In the genomic region with DNA sequence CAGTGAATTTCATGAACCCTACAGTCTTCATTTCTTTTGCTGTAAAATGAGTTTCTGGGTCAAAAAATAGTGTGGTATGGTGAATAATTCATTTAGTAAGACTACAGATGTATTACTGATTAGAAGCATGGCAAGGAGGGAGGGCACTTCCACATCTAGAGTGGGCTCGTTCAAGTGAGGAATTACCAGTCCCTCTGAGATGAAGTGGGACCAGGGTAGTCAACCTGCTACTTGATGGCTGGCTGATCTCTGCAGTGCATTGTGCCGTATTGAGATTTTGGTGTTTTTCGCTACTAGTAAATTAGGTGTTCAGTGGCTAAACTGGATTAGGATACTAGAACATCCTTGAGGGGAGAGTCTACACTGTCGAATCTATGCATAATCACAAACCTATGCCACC, we compare ENCODE assay signal across 9 cellular contexts. TPM values are rescaled to one million over a fixed set of nuclear protein-coding genes. Genes with fewer than 3 reads are reported as not detected.
DNase-seq lines count a peak whose midpoint lies in the region; ATAC-seq and TF ChIP-seq lines count a peak whose summit lies in the region.
"Had no signal": no experiment of that assay in that cellular context is flagged by ENCODE, and none has a peak within 500 bp of the region (broad histone marks: within the 10 kb centered on the region; RNA-seq: fewer than 3 reads in every experiment).

No MANE protein-coding gene starts in this region.

- DNase-seq in GM12865 (ENCODE audit: low read depth) (peak; percentile 56), adipocyte (ENCODE audit: low read depth) (no peak), CD1c-positive myeloid dendritic cell (ENCODE audit: extremely low spot score) (no peak), NCI-H1694 (lab: John Stamatoyannopoulos, UW) (no peak), chondrocyte (ENCODE audit: low spot score) (no peak)
- no peak for DNase-seq in activated effector memory CD4-positive, alpha-beta T cell treated with Interleukin-2 at 50 U/mL for 16 hours
- DNase-seq: C1 segment of cervical spinal cord had no signal

- peaks cover 51% of the 10 kb centered on the region for H3K4me1 ChIP-seq in adipocyte (ENCODE audit: control insufficient read depth, insufficient read depth, low read length)

- no peaks in the 10 kb centered on the region for H3K27me3 Mint-ChIP-seq in chondrocyte (ENCODE audit: low read depth)

- H3K9ac ChIP-seq in adipocyte (ENCODE audit: low read length): no peak overlapping the region

- H3K4me1 Mint-ChIP-seq in chondrocyte (ENCODE audit: low read depth): peaks cover 15% of the 10 kb centered on the region

- no peaks in the 10 kb centered on the region for H3K9me3 ChIP-seq in adipocyte (ENCODE audit: control insufficient read depth, low read length)

- H3K4me3 ChIP-seq in GM12865 (ENCODE audit: low read depth, low read length) (no peak overlapping the region), adipocyte (ENCODE audit: low read length) (peak overlapping the region; percentile 14)

- no peak overlapping the region for H3K4me3 Mint-ChIP-seq in chondrocyte (ENCODE audit: unreplicated experiment)

- ATAC-seq in GM19468 (IDR thresholded peaks at IDR 0.05; ENCODE audit: extremely low read depth, unreplicated experiment) (peak; percentile 47), HG03064 (IDR thresholded peaks at IDR 0.05; ENCODE audit: low read depth, unreplicated experiment) (peak; percentile 59)

- no peaks in the 10 kb centered on the region for H3K27me3 ChIP-seq in adipocyte (replicated peaks; ENCODE audit: control insufficient read depth, insufficient read depth, low read length)

- no peaks in the 10 kb centered on the region for H3K9me3 Mint-ChIP-seq in chondrocyte (ENCODE audit: low read depth)

- no peak overlapping the region for H3K27ac Mint-ChIP-seq in chondrocyte (ENCODE audit: unreplicated experiment)

- no peak for TF ChIP-seq CTCF in GM12865 (IDR thresholded peaks at IDR 0.05; ENCODE audit: insufficient read depth, low read depth, low read length, missing control alignments)
- TF ChIP-seq CTCF in chondrocyte (IDR thresholded peaks at IDR 0.05): no peak

- peaks cover 7% of the 10 kb centered on the region for H3K36me3 Mint-ChIP-seq in chondrocyte (ENCODE audit: low read depth)

- H3K36me3 ChIP-seq in adipocyte (ENCODE audit: control insufficient read depth, insufficient read depth, low read length, severe bottlenecking): peaks cover 47% of the 10 kb centered on the region

RNA-seq across cellular contexts. Expression of a gene that starts 10.8 kb away (rescaled TPM):
- 15.9 to 19.4 TPM (median 17.0 TPM) in 3 replicates for total RNA-seq in chondrocyte

RNA-seq across cellular contexts. Expression of a gene that starts 23.9 kb away (rescaled TPM):
- 0.35 to 0.65 TPM (median 0.46 TPM) in 3 replicates for total RNA-seq in chondrocyte

RNA-seq across cellular contexts. Expression of a gene that starts 28.1 kb away (rescaled TPM):
- total RNA-seq in chondrocyte: 4.3 to 5.9 TPM (median 5.0 TPM) in 3 replicates

RNA-seq across cellular contexts. Expression of a gene that starts 50.9 kb away (rescaled TPM):
- total RNA-seq in chondrocyte: 33.8 to 39.7 TPM (median 34.1 TPM) in 3 replicates
